9 cellular contexts compared by ENCODE assay signal in the genomic region with DNA sequence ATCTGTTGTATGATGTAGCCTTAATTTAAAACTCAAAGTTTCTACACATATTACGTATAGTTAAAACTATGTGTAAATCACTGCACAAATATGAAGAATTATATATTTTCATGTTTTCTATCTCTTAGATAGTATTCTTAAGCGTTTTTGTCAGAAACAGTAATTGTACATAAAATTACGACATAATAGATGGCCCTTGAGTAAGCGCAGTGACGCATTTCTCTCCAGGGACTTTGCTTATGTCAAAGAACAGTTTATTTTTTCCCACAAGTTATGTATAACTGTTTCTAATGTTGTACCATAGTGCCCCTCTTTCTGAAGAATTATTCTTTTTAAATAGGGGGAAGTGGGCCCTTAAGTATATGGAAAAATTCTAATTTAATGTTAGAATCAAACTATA.
"Had no signal": no experiment of that assay in that cellular context is flagged by ENCODE, and none has a peak within 500 bp of the region (broad histone marks: within the 10 kb centered on the region; RNA-seq: fewer than 3 reads in every experiment).

No MANE protein-coding gene starts in this region.

- H3K27ac Mint-ChIP-seq: HFFc6 had no signal

- H3K9me3 ChIP-seq: HAP-1 had no signal

- H3K4me3 Mint-ChIP-seq: HFFc6 had no signal

- H3K36me3 ChIP-seq: HAP-1 had no signal

- H3K4me3 ChIP-seq: GM23248, HAP-1, K562 had no signal

- H3K27ac ChIP-seq: GM23248 had no signal

- ATAC-seq: HCT116, K562 had no signal

- DNase-seq: GM23248, GOT3, H7, HFFc6, IMR-90, KG1 had no signal

- H3K9ac ChIP-seq: GM23248 had no signal
